Comparison of ENCODE assay signal across 1 cellular context in the genomic region with DNA sequence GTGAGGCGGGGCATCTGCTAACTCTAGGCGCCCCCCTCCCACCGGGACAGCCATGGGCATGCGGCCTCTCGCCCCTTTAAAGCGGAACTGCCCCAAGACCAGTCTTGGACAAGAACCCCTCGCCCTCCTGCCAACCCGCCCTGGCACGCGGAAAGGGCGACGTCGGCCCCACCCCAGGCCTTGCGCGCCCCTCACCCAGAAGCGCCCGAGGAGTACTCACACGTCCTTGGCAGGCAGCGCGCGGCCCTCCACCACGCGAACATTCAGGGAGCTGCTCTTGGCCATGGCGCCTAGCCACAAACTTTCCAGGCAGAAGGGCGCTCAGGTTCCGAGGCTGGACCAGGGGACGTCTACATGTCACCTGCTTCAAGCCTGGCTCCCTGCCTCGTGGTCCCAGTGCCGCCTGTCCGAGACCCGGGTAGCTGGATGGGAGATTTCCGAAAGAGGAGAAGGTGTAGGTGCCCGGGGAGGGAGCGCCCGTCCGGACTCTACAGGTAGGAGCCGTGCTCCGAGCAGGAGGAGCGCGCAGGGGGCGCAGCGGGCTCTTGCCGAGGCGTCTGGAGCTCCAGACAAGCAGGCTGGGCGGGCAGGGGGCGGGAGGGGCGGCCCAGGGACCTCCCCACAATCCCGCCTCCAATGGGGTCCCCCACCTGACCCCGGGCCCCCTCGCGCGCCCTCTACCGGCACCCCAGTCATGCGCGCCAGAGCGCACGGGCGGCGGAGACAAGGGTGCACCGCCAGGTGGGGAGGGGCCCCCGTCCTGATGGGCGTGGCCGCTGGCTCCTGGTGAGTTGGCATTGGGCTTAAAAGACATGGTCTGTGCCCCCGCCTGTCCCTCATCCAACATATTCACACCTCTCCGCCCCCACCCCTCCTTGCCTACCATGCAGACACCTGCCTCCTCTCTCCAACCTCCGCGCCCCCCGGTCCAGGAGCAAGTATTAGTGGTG.
A peak's percentile ranks its signal among the peaks of the same experiment; 100 is the strongest.
TF ChIP-seq lines count a peak whose summit lies in the region.

A gene with protein sequence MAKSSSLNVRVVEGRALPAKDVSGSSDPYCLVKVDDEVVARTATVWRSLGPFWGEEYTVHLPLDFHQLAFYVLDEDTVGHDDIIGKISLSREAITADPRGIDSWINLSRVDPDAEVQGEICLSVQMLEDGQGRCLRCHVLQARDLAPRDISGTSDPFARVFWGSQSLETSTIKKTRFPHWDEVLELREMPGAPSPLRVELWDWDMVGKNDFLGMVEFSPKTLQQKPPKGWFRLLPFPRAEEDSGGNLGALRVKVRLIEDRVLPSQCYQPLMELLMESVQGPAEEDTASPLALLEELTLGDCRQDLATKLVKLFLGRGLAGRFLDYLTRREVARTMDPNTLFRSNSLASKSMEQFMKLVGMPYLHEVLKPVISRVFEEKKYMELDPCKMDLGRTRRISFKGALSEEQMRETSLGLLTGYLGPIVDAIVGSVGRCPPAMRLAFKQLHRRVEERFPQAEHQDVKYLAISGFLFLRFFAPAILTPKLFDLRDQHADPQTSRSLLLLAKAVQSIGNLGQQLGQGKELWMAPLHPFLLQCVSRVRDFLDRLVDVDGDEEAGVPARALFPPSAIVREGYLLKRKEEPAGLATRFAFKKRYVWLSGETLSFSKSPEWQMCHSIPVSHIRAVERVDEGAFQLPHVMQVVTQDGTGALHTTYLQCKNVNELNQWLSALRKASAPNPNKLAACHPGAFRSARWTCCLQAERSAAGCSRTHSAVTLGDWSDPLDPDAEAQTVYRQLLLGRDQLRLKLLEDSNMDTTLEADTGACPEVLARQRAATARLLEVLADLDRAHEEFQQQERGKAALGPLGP (minus strand): TSS at position 584 of the 950 bp plus-strand sequence. CDS start 299 bp downstream, at position 285.

TF ChIP-seq in HEK293, 187 proteins besides CTCF, POLR2A, EP300 and RAD21 (continued from another document and continues in another):
- TF ChIP-seq ZNF146 (tag by site-specific recombination; IDR thresholded peaks at IDR 0.05) (no peak), SP2 (tag by site-specific recombination; IDR thresholded peaks at IDR 0.05) (peak; percentile 37; the same call in 1 of the 2 replicates), KLF9 (tag by site-specific recombination; IDR thresholded peaks at IDR 0.05; ENCODE audit: low read depth) (peak; percentile 86), ZNF350 (tag by site-specific recombination; IDR thresholded peaks at IDR 0.05) (no peak), SP3 (tag by site-specific recombination; IDR thresholded peaks at IDR 0.05) (peak; percentile 74), KLF1 (tag by site-specific recombination; IDR thresholded peaks at IDR 0.05) (peak; percentile 81), HOXD13 (CRISPR knock-in tag; IDR thresholded peaks at IDR 0.05; ENCODE audit: borderline replicate concordance) (no peak), ZNF335 (tag by site-specific recombination; conservative IDR thresholded peaks at IDR 0.05) (0 out of 2 replicates have a peak, but pooled peaks have one; percentile 44), ZNF837 (tag by site-specific recombination; IDR thresholded peaks at IDR 0.05) (no peak), BCL11B (tag by site-specific recombination; IDR thresholded peaks at IDR 0.05; ENCODE audit: low read depth) (no peak), SP7 (tag by site-specific recombination; IDR thresholded peaks at IDR 0.05) (0 out of 2 replicates have a peak, but pooled peaks have one; percentile 8), SCRT2 (tag by site-specific recombination; IDR thresholded peaks at IDR 0.05) (peak; percentile 78), ZBTB20 (tag by site-specific recombination; IDR thresholded peaks at IDR 0.05) (peak; percentile 83), REPIN1 (tag by site-specific recombination; IDR thresholded peaks at IDR 0.05; ENCODE audit: low read depth) (no peak), ZNF37A (tag by site-specific recombination; IDR thresholded peaks at IDR 0.05) (no peak), ZNF596 (tag by site-specific recombination; IDR thresholded peaks at IDR 0.05) (no peak), KLF7 (tag by site-specific recombination; IDR thresholded peaks at IDR 0.05; ENCODE audit: borderline replicate concordance) (0 out of 2 replicates have a peak, but pooled peaks have one; percentile 20), GFI1B (tag by site-specific recombination; IDR thresholded peaks at IDR 0.05) (no peak), ZEB2 (tag by site-specific recombination; IDR thresholded peaks at IDR 0.05) (0 out of 2 replicates have a peak, but pooled peaks have one; percentile 19), ZNF529 (tag by site-specific recombination; IDR thresholded peaks at IDR 0.05; ENCODE audit: insufficient replicate concordance) (no peak), ZNF311 (tag by site-specific recombination; IDR thresholded peaks at IDR 0.05; ENCODE audit: borderline replicate concordance) (no peak), ZNF132 (tag by site-specific recombination; IDR thresholded peaks at IDR 0.05; ENCODE audit: borderline replicate concordance) (no peak), ZNF501 (tag by site-specific recombination; IDR thresholded peaks at IDR 0.05) (peak; percentile 27; the same call in 1 of the 2 replicates), ZNF585B (tag by site-specific recombination; IDR thresholded peaks at IDR 0.05) (no peak), ZNF155 (tag by site-specific recombination; IDR thresholded peaks at IDR 0.05) (no peak), OVOL3 (tag by site-specific recombination; IDR thresholded peaks at IDR 0.05) (no peak), ZNF184 (tag by site-specific recombination; IDR thresholded peaks at IDR 0.05) (no peak), ZNF514 (tag by site-specific recombination; IDR thresholded peaks at IDR 0.05) (no peak), ZIC2 (tag by site-specific recombination; IDR thresholded peaks at IDR 0.05) (no peak), EGR2 (tag by site-specific recombination; IDR thresholded peaks at IDR 0.05; ENCODE audit: low read depth) (peak; percentile 84; the same call in 1 of the 2 replicates), ZNF24 (tag by site-specific recombination; IDR thresholded peaks at IDR 0.05) (no peak), ZNF341 (tag by site-specific recombination; IDR thresholded peaks at IDR 0.05; ENCODE audit: low read depth) (no peak), ZNF23 (tag by site-specific recombination; IDR thresholded peaks at IDR 0.05; ENCODE audit: borderline replicate concordance) (no peak), ZNF791 (tag by site-specific recombination; IDR thresholded peaks at IDR 0.05) (no peak)
- TF ChIP-seq, protein P1, sequence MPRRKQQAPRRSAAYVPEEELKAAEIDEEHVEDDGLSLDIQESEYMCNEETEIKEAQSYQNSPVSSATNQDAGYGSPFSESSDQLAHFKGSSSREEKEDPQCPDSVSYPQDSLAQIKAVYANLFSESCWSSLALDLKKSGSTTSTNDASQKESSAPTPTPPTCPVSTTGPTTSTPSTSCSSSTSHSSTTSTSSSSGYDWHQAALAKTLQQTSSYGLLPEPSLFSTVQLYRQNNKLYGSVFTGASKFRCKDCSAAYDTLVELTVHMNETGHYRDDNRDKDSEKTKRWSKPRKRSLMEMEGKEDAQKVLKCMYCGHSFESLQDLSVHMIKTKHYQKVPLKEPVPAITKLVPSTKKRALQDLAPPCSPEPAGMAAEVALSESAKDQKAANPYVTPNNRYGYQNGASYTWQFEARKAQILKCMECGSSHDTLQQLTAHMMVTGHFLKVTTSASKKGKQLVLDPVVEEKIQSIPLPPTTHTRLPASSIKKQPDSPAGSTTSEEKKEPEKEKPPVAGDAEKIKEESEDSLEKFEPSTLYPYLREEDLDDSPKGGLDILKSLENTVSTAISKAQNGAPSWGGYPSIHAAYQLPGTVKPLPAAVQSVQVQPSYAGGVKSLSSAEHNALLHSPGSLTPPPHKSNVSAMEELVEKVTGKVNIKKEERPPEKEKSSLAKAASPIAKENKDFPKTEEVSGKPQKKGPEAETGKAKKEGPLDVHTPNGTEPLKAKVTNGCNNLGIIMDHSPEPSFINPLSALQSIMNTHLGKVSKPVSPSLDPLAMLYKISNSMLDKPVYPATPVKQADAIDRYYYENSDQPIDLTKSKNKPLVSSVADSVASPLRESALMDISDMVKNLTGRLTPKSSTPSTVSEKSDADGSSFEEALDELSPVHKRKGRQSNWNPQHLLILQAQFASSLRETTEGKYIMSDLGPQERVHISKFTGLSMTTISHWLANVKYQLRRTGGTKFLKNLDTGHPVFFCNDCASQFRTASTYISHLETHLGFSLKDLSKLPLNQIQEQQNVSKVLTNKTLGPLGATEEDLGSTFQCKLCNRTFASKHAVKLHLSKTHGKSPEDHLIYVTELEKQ (tag by site-specific recombination; IDR thresholded peaks at IDR 0.05; ENCODE audit: borderline replicate concordance), result no peak
- TF ChIP-seq, protein P2, sequence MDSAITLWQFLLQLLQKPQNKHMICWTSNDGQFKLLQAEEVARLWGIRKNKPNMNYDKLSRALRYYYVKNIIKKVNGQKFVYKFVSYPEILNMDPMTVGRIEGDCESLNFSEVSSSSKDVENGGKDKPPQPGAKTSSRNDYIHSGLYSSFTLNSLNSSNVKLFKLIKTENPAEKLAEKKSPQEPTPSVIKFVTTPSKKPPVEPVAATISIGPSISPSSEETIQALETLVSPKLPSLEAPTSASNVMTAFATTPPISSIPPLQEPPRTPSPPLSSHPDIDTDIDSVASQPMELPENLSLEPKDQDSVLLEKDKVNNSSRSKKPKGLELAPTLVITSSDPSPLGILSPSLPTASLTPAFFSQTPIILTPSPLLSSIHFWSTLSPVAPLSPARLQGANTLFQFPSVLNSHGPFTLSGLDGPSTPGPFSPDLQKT (IDR thresholded peaks at IDR 0.05; ENCODE audit: borderline replicate concordance, low read depth, low read length), result no peak
- TF ChIP-seq, protein P3, sequence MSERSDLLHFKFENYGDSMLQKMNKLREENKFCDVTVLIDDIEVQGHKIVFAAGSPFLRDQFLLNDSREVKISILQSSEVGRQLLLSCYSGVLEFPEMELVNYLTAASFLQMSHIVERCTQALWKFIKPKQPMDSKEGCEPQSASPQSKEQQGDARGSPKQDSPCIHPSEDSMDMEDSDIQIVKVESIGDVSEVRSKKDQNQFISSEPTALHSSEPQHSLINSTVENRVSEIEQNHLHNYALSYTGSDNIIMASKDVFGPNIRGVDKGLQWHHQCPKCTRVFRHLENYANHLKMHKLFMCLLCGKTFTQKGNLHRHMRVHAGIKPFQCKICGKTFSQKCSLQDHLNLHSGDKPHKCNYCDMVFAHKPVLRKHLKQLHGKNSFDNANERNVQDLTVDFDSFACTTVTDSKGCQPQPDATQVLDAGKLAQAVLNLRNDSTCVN (tag by site-specific recombination; optimal IDR thresholded peaks at IDR 0.05), result peak; percentile 34
- TF ChIP-seq, protein P4, sequence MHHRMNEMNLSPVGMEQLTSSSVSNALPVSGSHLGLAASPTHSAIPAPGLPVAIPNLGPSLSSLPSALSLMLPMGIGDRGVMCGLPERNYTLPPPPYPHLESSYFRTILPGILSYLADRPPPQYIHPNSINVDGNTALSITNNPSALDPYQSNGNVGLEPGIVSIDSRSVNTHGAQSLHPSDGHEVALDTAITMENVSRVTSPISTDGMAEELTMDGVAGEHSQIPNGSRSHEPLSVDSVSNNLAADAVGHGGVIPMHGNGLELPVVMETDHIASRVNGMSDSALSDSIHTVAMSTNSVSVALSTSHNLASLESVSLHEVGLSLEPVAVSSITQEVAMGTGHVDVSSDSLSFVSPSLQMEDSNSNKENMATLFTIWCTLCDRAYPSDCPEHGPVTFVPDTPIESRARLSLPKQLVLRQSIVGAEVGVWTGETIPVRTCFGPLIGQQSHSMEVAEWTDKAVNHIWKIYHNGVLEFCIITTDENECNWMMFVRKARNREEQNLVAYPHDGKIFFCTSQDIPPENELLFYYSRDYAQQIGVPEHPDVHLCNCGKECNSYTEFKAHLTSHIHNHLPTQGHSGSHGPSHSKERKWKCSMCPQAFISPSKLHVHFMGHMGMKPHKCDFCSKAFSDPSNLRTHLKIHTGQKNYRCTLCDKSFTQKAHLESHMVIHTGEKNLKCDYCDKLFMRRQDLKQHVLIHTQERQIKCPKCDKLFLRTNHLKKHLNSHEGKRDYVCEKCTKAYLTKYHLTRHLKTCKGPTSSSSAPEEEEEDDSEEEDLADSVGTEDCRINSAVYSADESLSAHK (tag by site-specific recombination; IDR thresholded peaks at IDR 0.05), result no peak
- TF ChIP-seq, protein P5, sequence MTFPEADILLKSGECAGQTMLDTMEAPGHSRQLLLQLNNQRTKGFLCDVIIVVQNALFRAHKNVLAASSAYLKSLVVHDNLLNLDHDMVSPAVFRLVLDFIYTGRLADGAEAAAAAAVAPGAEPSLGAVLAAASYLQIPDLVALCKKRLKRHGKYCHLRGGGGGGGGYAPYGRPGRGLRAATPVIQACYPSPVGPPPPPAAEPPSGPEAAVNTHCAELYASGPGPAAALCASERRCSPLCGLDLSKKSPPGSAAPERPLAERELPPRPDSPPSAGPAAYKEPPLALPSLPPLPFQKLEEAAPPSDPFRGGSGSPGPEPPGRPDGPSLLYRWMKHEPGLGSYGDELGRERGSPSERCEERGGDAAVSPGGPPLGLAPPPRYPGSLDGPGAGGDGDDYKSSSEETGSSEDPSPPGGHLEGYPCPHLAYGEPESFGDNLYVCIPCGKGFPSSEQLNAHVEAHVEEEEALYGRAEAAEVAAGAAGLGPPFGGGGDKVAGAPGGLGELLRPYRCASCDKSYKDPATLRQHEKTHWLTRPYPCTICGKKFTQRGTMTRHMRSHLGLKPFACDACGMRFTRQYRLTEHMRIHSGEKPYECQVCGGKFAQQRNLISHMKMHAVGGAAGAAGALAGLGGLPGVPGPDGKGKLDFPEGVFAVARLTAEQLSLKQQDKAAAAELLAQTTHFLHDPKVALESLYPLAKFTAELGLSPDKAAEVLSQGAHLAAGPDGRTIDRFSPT (tag by site-specific recombination; IDR thresholded peaks at IDR 0.05), result peak; percentile 60; the same call in 1 of the 2 replicates
- TF ChIP-seq, protein P6, sequence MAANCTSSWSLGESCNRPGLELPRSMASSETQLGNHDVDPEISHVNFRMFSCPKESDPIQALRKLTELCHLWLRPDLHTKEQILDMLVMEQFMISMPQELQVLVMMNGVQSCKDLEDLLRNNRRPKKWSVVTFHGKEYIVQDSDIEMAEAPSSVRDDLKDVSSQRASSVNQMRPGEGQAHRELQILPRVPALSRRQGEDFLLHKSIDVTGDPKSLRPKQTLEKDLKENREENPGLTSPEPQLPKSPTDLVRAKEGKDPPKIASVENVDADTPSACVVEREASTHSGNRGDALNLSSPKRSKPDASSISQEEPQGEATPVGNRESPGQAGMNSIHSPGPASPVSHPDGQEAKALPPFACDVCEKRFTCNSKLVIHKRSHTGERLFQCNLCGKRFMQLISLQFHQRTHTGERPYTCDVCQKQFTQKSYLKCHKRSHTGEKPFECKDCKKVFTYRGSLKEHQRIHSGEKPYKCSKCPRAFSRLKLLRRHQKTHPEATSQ (tag by site-specific recombination; IDR thresholded peaks at IDR 0.05), result no peak
